ENCODE assay signal across 15 cellular contexts in the genomic region with DNA sequence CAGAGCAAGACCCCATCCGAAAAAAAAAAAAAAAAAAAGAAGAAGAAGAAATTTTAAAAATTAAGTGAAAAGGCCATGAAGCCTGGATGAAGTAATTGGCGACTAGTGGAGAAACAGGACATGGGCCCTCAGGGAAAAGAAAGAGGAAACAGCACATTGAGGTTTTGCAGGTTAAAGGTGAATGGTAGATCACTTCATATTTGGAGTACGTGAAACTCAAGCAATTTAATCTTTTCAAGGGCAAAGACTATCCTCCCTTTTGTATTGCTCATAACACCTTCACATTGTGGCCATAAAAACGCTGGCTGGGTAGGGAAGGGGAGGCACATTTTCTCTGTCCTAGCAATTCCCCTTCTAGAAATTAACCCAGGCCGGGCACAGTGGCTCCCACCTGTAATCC. TPM values are rescaled to one million over a fixed set of nuclear protein-coding genes. Genes with fewer than 3 reads are reported as not detected.
DNase-seq lines count a peak whose midpoint lies in the region; ATAC-seq, FAIRE-seq and TF ChIP-seq lines count a peak whose summit lies in the region.
"Had no signal": no experiment of that assay in that cellular context is flagged by ENCODE, and none has a peak within 500 bp of the region (broad histone marks: within the 10 kb centered on the region; RNA-seq: fewer than 3 reads in every experiment).

No MANE protein-coding gene starts in this region.

- H4K20me1 ChIP-seq in HepG2 (ENCODE audit: insufficient read depth, low read length) = no peaks in the 10 kb centered on the region

- WGBS in HepG2 (ENCODE audit: low lambda C conversion rate) = 35% methylated on average over 5 of the region's 5 CpGs
- 85 to 86% methylated on average over 5 of the region's 5 CpGs for WGBS in heart right ventricle, 2 donors

- no peak overlapping the region for H3K27ac Mint-ChIP-seq in stimulated activated naive B cell treated with anti-CD40 and anti-IgM and Interleukin-4, amounts not matched to agents 10 μg/mL and 1 μg/mL and 100 μg/mL, for 72 hours
- no peak overlapping the region for H3K27ac Mint-ChIP-seq in activated T-helper 17 cell treated with anti-CD3 and anti-CD28 coated beads, Interleukin-2, amount 50 U/mL, for 72 hours
- H3K27ac Mint-ChIP-seq in stimulated activated effector memory CD8-positive, alpha-beta T cell treated with anti-CD3 and anti-CD28 coated beads, Interleukin-12 subunit alpha, Interleukin-12 subunit beta, amount 100 ng/mL, for 72 hours = no peak overlapping the region
- H3K27ac Mint-ChIP-seq: B cell; CD4-positive, alpha-beta T cell had no signal

- TF ChIP-seq CTCF in HepG2 (CRISPR knock-in tag; IDR thresholded peaks at IDR 0.05) = no peak
- TF ChIP-seq CTCF in heart right ventricle (IDR thresholded peaks at IDR 0.05) = no peak

- H3K4me3 Mint-ChIP-seq in stimulated activated naive B cell treated with anti-CD40 and anti-IgM and Interleukin-4, amounts not matched to agents 10 μg/mL and 1 μg/mL and 100 μg/mL, for 72 hours = no peak overlapping the region
- no peak overlapping the region for H3K4me3 Mint-ChIP-seq in activated T-helper 17 cell treated with anti-CD3 and anti-CD28 coated beads, Interleukin-2, amount 50 U/mL, for 72 hours
- no peak overlapping the region for H3K4me3 Mint-ChIP-seq in stimulated activated effector memory CD8-positive, alpha-beta T cell treated with anti-CD3 and anti-CD28 coated beads, Interleukin-12 subunit alpha, Interleukin-12 subunit beta, amount 100 ng/mL, for 72 hours
- H3K4me3 Mint-ChIP-seq: B cell; CD4-positive, alpha-beta T cell had no signal

- H3K4me1 ChIP-seq in HepG2 (ENCODE audit: insufficient read depth, low read length) (peaks cover 26% of the 10 kb centered on the region), heart right ventricle (peaks cover 0 to 5% (median 0%) of the 10 kb centered on the region in 9 donors)

- H3K27ac ChIP-seq in HepG2 (ENCODE audit: extremely low read length, insufficient read depth, low read length) (no peak overlapping the region), heart right ventricle (no peak overlapping the region)
- H3K27ac ChIP-seq: GM23248 had no signal

- in situ Hi-C loops in HepG2 (cut with HindIII; ENCODE audit: extremely low pct_ligation_motif_present, low pct_unique_long_range_greater_than_20kb) = loop anchor here (5.0 to 10.0 kb wide), 2 partner anchors 109 to 281 kb away; no protein-coding TSS in a partner anchor

- FAIRE-seq in GM12891 (lab: Jason Lieb, UNC) = no peak
- FAIRE-seq in HepG2 (lab: Jason Lieb, UNC) = peak; percentile 30
- FAIRE-seq: H54, HTR-8/SVneo had no signal

- TF ChIP-seq RAD21 in HepG2 (CRISPR knock-in tag; IDR thresholded peaks at IDR 0.05) = no peak

- H3K36me3 Mint-ChIP-seq in stimulated activated naive B cell treated with anti-CD40 and anti-IgM and Interleukin-4, amounts not matched to agents 10 μg/mL and 1 μg/mL and 100 μg/mL, for 72 hours = peaks cover under 1 to 3% of the 10 kb centered on the region in 2 donors
- H3K36me3 Mint-ChIP-seq in activated T-helper 17 cell treated with anti-CD3 and anti-CD28 coated beads, Interleukin-2, amount 50 U/mL, for 72 hours (ENCODE audit: low read depth) = no peaks in the 10 kb centered on the region
- peaks cover 5% of the 10 kb centered on the region for H3K36me3 Mint-ChIP-seq in stimulated activated effector memory CD8-positive, alpha-beta T cell treated with anti-CD3 and anti-CD28 coated beads, Interleukin-12 subunit alpha, Interleukin-12 subunit beta, amount 100 ng/mL, for 72 hours

- no peak for TF ChIP-seq POLR2A in GM12891 (IDR thresholded peaks at IDR 0.05; ENCODE audit: low read depth, low read length)
- no peak for TF ChIP-seq POLR2A in HepG2 (IDR thresholded peaks at IDR 0.05; ENCODE audit: insufficient read depth in 1 of 2, low read depth in 2 of 2, low read length in 2 of 2)

- H3K36me3 ChIP-seq in HepG2 (replicated peaks in 1 of 2; ENCODE audit: control insufficient read depth in 1 of 2, insufficient read depth in 2 of 2, low read length in 2 of 2) (no peaks in the 10 kb centered on the region), heart right ventricle (no peaks in the 10 kb centered on the region)

- intact Hi-C loops in HepG2 (cut with micrococcal nuclease; ENCODE audit: unreplicated experiment) = loop anchor here (2.0 to 5.0 kb wide), 4 partner anchors 54 to 571 kb away; a partner anchor contains a TSS
- intact Hi-C loops in heart right ventricle (cut with DNase I) = loop anchor here (2.0 to 10.0 kb wide), 10 partner anchors 101 to 281 kb away; no protein-coding TSS in a partner anchor

- BruUV-seq in HepG2 (replicated peaks; lab: Mats Ljungman, UMichigan) = no TSS peak

- H3K9ac ChIP-seq in HepG2 (ENCODE audit: insufficient read depth, low read depth, low read length) = no peak overlapping the region
- H3K9ac ChIP-seq: GM23248 had no signal

- H3K4me2 ChIP-seq in HepG2 (ENCODE audit: low read depth, low read length) = no peak overlapping the region

- H3K79me2 ChIP-seq in HepG2 (ENCODE audit: insufficient read depth, low read length) = no peaks in the 10 kb centered on the region

- H3K9me3 ChIP-seq in HepG2 (ENCODE audit: low read length) = no peaks in the 10 kb centered on the region
- no peaks in the 10 kb centered on the region for H3K9me3 ChIP-seq in heart right ventricle

- H2AFZ ChIP-seq in HepG2 (ENCODE audit: low read length) = no peak overlapping the region
- H2AFZ ChIP-seq: GM23248 had no signal

- no peaks in the 10 kb centered on the region for H3K9me3 Mint-ChIP-seq in stimulated activated naive B cell treated with anti-CD40 and anti-IgM and Interleukin-4, amounts not matched to agents 10 μg/mL and 1 μg/mL and 100 μg/mL, for 72 hours
- H3K9me3 Mint-ChIP-seq in activated T-helper 17 cell treated with anti-CD3 and anti-CD28 coated beads, Interleukin-2, amount 50 U/mL, for 72 hours = no peaks in the 10 kb centered on the region
- H3K9me3 Mint-ChIP-seq in stimulated activated effector memory CD8-positive, alpha-beta T cell treated with anti-CD3 and anti-CD28 coated beads, Interleukin-12 subunit alpha, Interleukin-12 subunit beta, amount 100 ng/mL, for 72 hours = no peaks in the 10 kb centered on the region
- H3K9me3 Mint-ChIP-seq: CD4-positive, alpha-beta T cell had no signal

- CTCF ChIA-PET in HepG2 (lab: Yijun Ruan, JAX; ENCODE audit: low intra/inter-chr PET ratio, low total read pairs) = interaction anchor here (1.2 to 3.2 kb wide), 4 partner anchors 79 to 181 kb away, joined by 3 to 68 read pairs (median 26); no protein-coding TSS in a partner anchor

- POLR2A ChIA-PET in HepG2 (lab: Yijun Ruan, JAX) = no interaction called here

- ATAC-seq in HepG2 (no peak), heart right ventricle (no peak)
- peak; percentile 31 to 51 for ATAC-seq in stimulated activated naive B cell treated with anti-CD40 and anti-IgM and Interleukin-4, amounts not matched to agents 10 μg/mL and 1 μg/mL and 100 μg/mL, for 72 hours (replicated peaks)
- ATAC-seq in activated T-helper 17 cell treated with anti-CD3 and anti-CD28 coated beads, Interleukin-2, amount 50 U/mL, for 72 hours (replicated peaks) = no peak
- ATAC-seq in stimulated activated effector memory CD8-positive, alpha-beta T cell treated with anti-CD3 and anti-CD28 coated beads, Interleukin-12 subunit alpha, Interleukin-12 subunit beta, amount 100 ng/mL, for 72 hours = no peak

- H3K4me1 Mint-ChIP-seq in stimulated activated naive B cell treated with anti-CD40 and anti-IgM and Interleukin-4, amounts not matched to agents 10 μg/mL and 1 μg/mL and 100 μg/mL, for 72 hours = peaks cover 4 to 19% of the 10 kb centered on the region in 2 donors
- no peaks in the 10 kb centered on the region for H3K4me1 Mint-ChIP-seq in activated T-helper 17 cell treated with anti-CD3 and anti-CD28 coated beads, Interleukin-2, amount 50 U/mL, for 72 hours
- H3K4me1 Mint-ChIP-seq in stimulated activated effector memory CD8-positive, alpha-beta T cell treated with anti-CD3 and anti-CD28 coated beads, Interleukin-12 subunit alpha, Interleukin-12 subunit beta, amount 100 ng/mL, for 72 hours = peaks cover 19% of the 10 kb centered on the region
- H3K4me1 Mint-ChIP-seq: B cell had no signal

- H3K4me3 ChIP-seq in HepG2 (replicated peaks in 1 of 3; ENCODE audit: insufficient read depth in 1 of 3, low read depth in 2 of 3, low read length in 3 of 3) = no peak overlapping the region
- H3K4me3 ChIP-seq in heart right ventricle = no peak overlapping the region
- H3K4me3 ChIP-seq: GM23248 had no signal

- H3K27me3 Mint-ChIP-seq in stimulated activated naive B cell treated with anti-CD40 and anti-IgM and Interleukin-4, amounts not matched to agents 10 μg/mL and 1 μg/mL and 100 μg/mL, for 72 hours = peaks cover 0 to under 1% of the 10 kb centered on the region in 2 donors
- H3K27me3 Mint-ChIP-seq in activated T-helper 17 cell treated with anti-CD3 and anti-CD28 coated beads, Interleukin-2, amount 50 U/mL, for 72 hours = no peaks in the 10 kb centered on the region
- H3K27me3 Mint-ChIP-seq: B cell; CD4-positive, alpha-beta T cell had no signal

- DNase-seq in GM12891 (ENCODE audit: insufficient read length, low spot score) (no peak), NOMO-1 treated with DMSO at 0.1 percent for 48 hours (lab: John Stamatoyannopoulos, UW; ENCODE audit: unreplicated experiment) (peak; percentile 24), HepG2 (ENCODE audit: low spot score) (no peak), NCI-H1105 treated with DMSO at 0.1 percent for 48 hours (lab: John Stamatoyannopoulos, UW) (no peak), heart right ventricle (no peak)
- no peak for DNase-seq in stimulated activated naive B cell treated with anti-CD40 and anti-IgM and Interleukin-4, amounts not matched to agents 10 μg/mL and 1 μg/mL and 100 μg/mL, for 72 hours
- DNase-seq in stimulated activated effector memory CD8-positive, alpha-beta T cell treated with anti-CD3 and anti-CD28 coated beads, Interleukin-12 subunit alpha, Interleukin-12 subunit beta, amount 100 ng/mL, for 72 hours (ENCODE audit: low spot score in 2 of 2) = no peak
- DNase-seq: C1 segment of cervical spinal cord; CD4-positive, alpha-beta T cell; DMS 273 treated with DMSO at 0.1 percent for 48 hours had no signal

- TF ChIP-seq EP300 in HepG2 (IDR thresholded peaks at IDR 0.05; ENCODE audit: low read depth in 2 of 2, low read length in 2 of 2) (no peak), HepG2 (CRISPR knock-in tag; IDR thresholded peaks at IDR 0.05; ENCODE audit: borderline replicate concordance) (no peak)

- H3K27me3 ChIP-seq in HepG2 (ENCODE audit: control insufficient read depth in 1 of 2, insufficient read depth in 2 of 2, low read length in 2 of 2) (peaks cover 0 to 4% of the 10 kb centered on the region in 2 experiments; a peak in 2 of 5 replicates), heart right ventricle (no peaks in the 10 kb centered on the region)

RNA-seq across cellular contexts. Expression of a gene that starts 53.1 kb away (rescaled TPM):
- polyA plus RNA-seq in GM12891 (2012; ENCODE audit: low read depth, missing spikeins) = 159 TPM
- total RNA-seq in HepG2 (2016; rRNA removed; fragmentation: Illumina TruSeq; extraction: Trizol) (141 and 186 TPM in 2 replicates), heart right ventricle (10 to 100 TPM; 29.5 to 96.9 (median 41.6) TPM)
- total RNA-seq in HepG2 (2016; cell fraction: cytosol; rRNA removed; fragmentation: Illumina TruSeq; extraction: Trizol; ENCODE audit: low read depth) = 30.0 and 32.3 TPM in 2 replicates
- 139 and 174 TPM in 2 replicates for total RNA-seq in HepG2 (2016; cell fraction: insoluble cytoplasmic fraction; rRNA removed; fragmentation: Illumina TruSeq; extraction: Trizol)
- 118 and 119 TPM in 2 replicates for total RNA-seq in HepG2 (2016; cell fraction: membrane; rRNA removed; fragmentation: Illumina TruSeq; extraction: Trizol)
- total RNA-seq in HepG2 (2016; cell fraction: nucleus; rRNA removed; fragmentation: Illumina TruSeq; extraction: Trizol) = 60.6 and 72.1 TPM in 2 replicates
- polyA plus RNA-seq in HepG2 (2011; rRNA removed) (80.1 and 95.5 TPM in 2 replicates), heart right ventricle (10 to 100 TPM; 13.3 to 19.2 TPM)
- 121 and 137 TPM in 2 replicates for polyA plus RNA-seq in HepG2 (2011; cell fraction: cytosol; rRNA removed)
- 61.9 and 67.8 TPM in 2 replicates for polyA plus RNA-seq in HepG2 (2011; cell fraction: nucleus; rRNA removed)
- 113 and 128 TPM in 2 replicates for polyA plus RNA-seq in HepG2 (2012)
- 48.2 and 51.8 TPM in 2 replicates for polyA plus RNA-seq in HepG2 (2016; cell fraction: cytosol; fragmentation: Illumina TruSeq; extraction: Trizol; ENCODE audit: low read depth)
- polyA plus RNA-seq in HepG2 (2016; cell fraction: insoluble cytoplasmic fraction; fragmentation: Illumina TruSeq; extraction: Trizol; ENCODE audit: low read depth) = 322 and 369 TPM in 2 replicates
- 139 and 153 TPM in 2 replicates for polyA plus RNA-seq in HepG2 (2016; cell fraction: membrane; fragmentation: Illumina TruSeq; extraction: Trizol; ENCODE audit: low read depth)
- 125 and 129 TPM in 2 replicates for polyA plus RNA-seq in HepG2 (2016; cell fraction: nucleus; fragmentation: Illumina TruSeq; extraction: Trizol; ENCODE audit: insufficient read depth, low read depth)
- polyA minus RNA-seq in HepG2 (2011; rRNA and poly(A)+ RNA removed; ENCODE audit: low replicate concordance) = 155 and 250 TPM in 2 replicates
- polyA minus RNA-seq in HepG2 (2011; cell fraction: cytosol; rRNA and poly(A)+ RNA removed) = 71.1 and 86.5 TPM in 2 replicates
- 45.8 and 58.4 TPM in 2 replicates for polyA minus RNA-seq in HepG2 (2011; cell fraction: nucleus; rRNA and poly(A)+ RNA removed)
- total RNA-seq in activated T-helper 17 cell treated with anti-CD3 and anti-CD28 coated beads, Interleukin-2, amount 50 U/mL, for 72 hours = 10 to 100 TPM; 66.0 to 82.9 TPM

Comparison
In these comparisons a context has a peak if more than half of its experiments do, and no peak if none do; other contexts are left out.
1. ATAC-seq: peak in stimulated activated naive B cell treated with anti-CD40 and anti-IgM and Interleukin-4, amounts not matched to agents 10 μg/mL and 1 μg/mL and 100 μg/mL, for 72 hours (2 of 2); none in HepG2 (single experiment), activated T-helper 17 cell treated with anti-CD3 and anti-CD28 coated beads, Interleukin-2, amount 50 U/mL, for 72 hours (single experiment), stimulated activated effector memory CD8-positive, alpha-beta T cell treated with anti-CD3 and anti-CD28 coated beads, Interleukin-12 subunit alpha, Interleukin-12 subunit beta, amount 100 ng/mL, for 72 hours (single experiment) and heart right ventricle (0 of 8).